In the genomic region with DNA sequence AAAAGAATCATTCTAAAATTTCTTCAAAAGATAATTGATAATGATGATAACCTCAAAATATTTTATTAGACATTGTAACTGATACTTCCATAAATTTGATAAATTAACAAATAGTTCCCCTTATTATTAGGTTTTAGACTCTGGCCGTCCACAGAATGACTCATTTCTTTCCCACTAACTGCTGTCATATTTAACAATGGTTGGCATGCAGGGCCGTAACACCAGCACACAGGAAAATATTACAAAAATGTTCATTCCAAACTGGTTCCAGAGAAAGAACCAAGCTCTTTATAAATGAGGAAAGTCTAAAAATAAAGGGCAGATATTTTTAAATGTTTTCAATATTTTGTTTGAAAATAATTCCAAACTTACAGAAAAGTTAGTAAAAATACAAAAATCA, we compare ENCODE assay signal across 15 cellular contexts. TPM values are rescaled to one million over a fixed set of nuclear protein-coding genes. Genes with fewer than 3 reads are reported as not detected.
DNase-seq lines count a peak whose midpoint lies in the region; ATAC-seq, FAIRE-seq and TF ChIP-seq lines count a peak whose summit lies in the region.
"Had no signal": no experiment of that assay in that cellular context is flagged by ENCODE, and none has a peak within 500 bp of the region (broad histone marks: within the 10 kb centered on the region; RNA-seq: fewer than 3 reads in every experiment).

No MANE protein-coding gene starts in this region.

- dilution Hi-C loops in keratinocyte (cut with MboI; ENCODE audit: extremely low pct_ligation_motif_present, low sequenced_read_pairs): no loop called here

- H3K36me3 ChIP-seq in MG63: peaks cover 5% of the 10 kb centered on the region; the same call in 1 of the 2 replicates
- H3K36me3 ChIP-seq in keratinocyte (ENCODE audit: control insufficient read depth in 2 of 2, extremely low read depth in 1 of 2, insufficient read depth in 2 of 2, low read length in 2 of 2): no peaks in the 10 kb centered on the region
- H3K36me3 ChIP-seq: esophagus squamous epithelium had no signal

- no peaks in the 10 kb centered on the region for H3K27me3 ChIP-seq in MG63
- H3K27me3 ChIP-seq in dorsolateral prefrontal cortex: no peaks in the 10 kb centered on the region
- no peaks in the 10 kb centered on the region for H3K27me3 ChIP-seq in keratinocyte (ENCODE audit: control insufficient read depth, extremely low read depth, insufficient read depth, low read length)
- H3K27me3 ChIP-seq: esophagus squamous epithelium had no signal

- peaks cover 9% of the 10 kb centered on the region for H3K9me3 Mint-ChIP-seq in type B pancreatic cell
- peaks cover 23% of the 10 kb centered on the region for H3K9me3 Mint-ChIP-seq in activated T-cell treated with anti-CD3 and anti-CD28 coated beads, Interleukin-2, amount 50 U/mL, for 4 hours

- peaks cover 23% of the 10 kb centered on the region for H3K36me3 Mint-ChIP-seq in type B pancreatic cell
- H3K36me3 Mint-ChIP-seq in activated T-cell treated with anti-CD3 and anti-CD28 coated beads, Interleukin-2, amount 50 U/mL, for 4 hours (ENCODE audit: insufficient read depth): no peaks in the 10 kb centered on the region
- H3K36me3 Mint-ChIP-seq: activated naive CD4-positive, alpha-beta T cell treated with anti-CD3 and anti-CD28 coated beads, Interleukin-2, amount 10 ng/mL, durations not matched to agents 7 days and 5 days had no signal

- no peaks in the 10 kb centered on the region for H3K9me1 ChIP-seq in keratinocyte (ENCODE audit: control insufficient read depth, extremely low read depth, insufficient read depth, low read length)

- no peak overlapping the region for H3K9ac ChIP-seq in keratinocyte (ENCODE audit: control insufficient read depth, extremely low read depth, insufficient read depth, low read length)

- no peak for ATAC-seq in HG02981 (IDR thresholded peaks at IDR 0.05; ENCODE audit: unreplicated experiment)
- ATAC-seq in activated T-cell treated with anti-CD3 and anti-CD28 coated beads, Interleukin-2, amount 50 U/mL, for 4 hours: no peak
- ATAC-seq: Panc1 had no signal

- no peaks in the 10 kb centered on the region for H4K20me1 ChIP-seq in keratinocyte (ENCODE audit: control insufficient read depth, extremely low read depth, insufficient read depth, low read length)

- peaks cover 4% of the 10 kb centered on the region for H3K4me1 Mint-ChIP-seq in type B pancreatic cell (ENCODE audit: unreplicated experiment)
- H3K4me1 Mint-ChIP-seq in activated T-cell treated with anti-CD3 and anti-CD28 coated beads, Interleukin-2, amount 50 U/mL, for 4 hours (ENCODE audit: low read depth): no peaks in the 10 kb centered on the region
- H3K4me1 Mint-ChIP-seq: activated B cell treated with CpG ODN at 0.5 μM for 24 hours; activated naive CD4-positive, alpha-beta T cell treated with anti-CD3 and anti-CD28 coated beads, Interleukin-2, amount 10 ng/mL, durations not matched to agents 7 days and 5 days had no signal

- FAIRE-seq in keratinocyte (lab: Jason Lieb, UNC): no peak
- FAIRE-seq: H1 had no signal

- peak overlapping the region; percentile 14 for H3K27ac Mint-ChIP-seq in type B pancreatic cell
- H3K27ac Mint-ChIP-seq: activated B cell treated with CpG ODN at 0.5 μM for 24 hours; activated naive CD4-positive, alpha-beta T cell treated with anti-CD3 and anti-CD28 coated beads, Interleukin-2, amount 10 ng/mL, durations not matched to agents 7 days and 5 days had no signal

- DNase-seq in MG63 (peak; percentile 36), dorsolateral prefrontal cortex (no peak), keratinocyte (ENCODE audit: low read depth, low spot score) (no peak), type B pancreatic cell (ENCODE audit: extremely low spot score, unreplicated experiment) (no peak)
- no peak for DNase-seq in activated CD4-positive, alpha-beta T cell treated with anti-CD3 and anti-CD28 coated beads for 1 hour
- no peak for DNase-seq in stimulated activated CD4-positive, alpha-beta T cell treated with anti-CD3 and anti-CD28 coated beads, Interleukin-12 subunit alpha, Interleukin-12 subunit beta, amount 100 ng/mL, for 4 hours
- no peak for DNase-seq in activated T-cell treated with anti-CD3 and anti-CD28 coated beads, Interleukin-2, amount 50 U/mL, for 4 hours
- DNase-seq: activated B cell treated with CpG ODN at 0.5 μM for 24 hours; activated naive CD4-positive, alpha-beta T cell treated with anti-CD3 and anti-CD28 coated beads, Interleukin-2, amount 10 ng/mL, durations not matched to agents 7 days and 5 days; esophagus squamous epithelium; GDM1; NCI-H187 had no signal

- H3K4me2 ChIP-seq in keratinocyte (ENCODE audit: control insufficient read depth, extremely low read depth, insufficient read depth, low read depth, low read length): peak overlapping the region; percentile 60

- peak overlapping the region in 50 of 59 donors; percentile 6 to 80 (median 44) for H3K27ac ChIP-seq in dorsolateral prefrontal cortex
- no peak overlapping the region for H3K27ac ChIP-seq in keratinocyte (ENCODE audit: control insufficient read depth, insufficient read depth, low read length)

- no peak overlapping the region for H3K4me3 ChIP-seq in MG63
- H3K4me3 ChIP-seq in dorsolateral prefrontal cortex: peak overlapping the region in 1 of 59 donors; percentile 25
- H3K4me3 ChIP-seq in keratinocyte (ENCODE audit: control insufficient read depth in 2 of 3, extremely low read depth in 1 of 3, insufficient read depth in 2 of 3, low read depth in 1 of 3, low read length in 3 of 3): no peak overlapping the region
- H3K4me3 ChIP-seq: esophagus squamous epithelium had no signal

- no peaks in the 10 kb centered on the region for H3K27me3 Mint-ChIP-seq in type B pancreatic cell
- H3K27me3 Mint-ChIP-seq in activated T-cell treated with anti-CD3 and anti-CD28 coated beads, Interleukin-2, amount 50 U/mL, for 4 hours (ENCODE audit: low read depth): peaks cover 3% of the 10 kb centered on the region
- H3K27me3 Mint-ChIP-seq: activated B cell treated with CpG ODN at 0.5 μM for 24 hours; activated naive CD4-positive, alpha-beta T cell treated with anti-CD3 and anti-CD28 coated beads, Interleukin-2, amount 10 ng/mL, durations not matched to agents 7 days and 5 days had no signal

- peaks cover 23% of the 10 kb centered on the region for H3K4me1 ChIP-seq in keratinocyte (ENCODE audit: control insufficient read depth, extremely low read depth, insufficient read depth, low read length)

- H3K79me2 ChIP-seq in keratinocyte (ENCODE audit: control insufficient read depth, insufficient read depth, low read length): peaks cover 75% of the 10 kb centered on the region

- no peak overlapping the region for H3K4me3 Mint-ChIP-seq in type B pancreatic cell
- H3K4me3 Mint-ChIP-seq in activated T-cell treated with anti-CD3 and anti-CD28 coated beads, Interleukin-2, amount 50 U/mL, for 4 hours: no peak overlapping the region
- H3K4me3 Mint-ChIP-seq: activated B cell treated with CpG ODN at 0.5 μM for 24 hours; activated naive CD4-positive, alpha-beta T cell treated with anti-CD3 and anti-CD28 coated beads, Interleukin-2, amount 10 ng/mL, durations not matched to agents 7 days and 5 days had no signal

- H3K9me3 ChIP-seq in MG63: peaks cover 5% of the 10 kb centered on the region
- peaks cover 1% of the 10 kb centered on the region for H3K9me3 ChIP-seq in keratinocyte (ENCODE audit: control insufficient read depth, low read depth, low read length)

- H2AFZ ChIP-seq in keratinocyte (ENCODE audit: control insufficient read depth, low read length): no peak overlapping the region

- TF ChIP-seq CTCF in dorsolateral prefrontal cortex (IDR thresholded peaks at IDR 0.05 in 54 of 56, conservative IDR thresholded peaks at IDR 0.05 in 2 of 56; ENCODE audit: low read depth in 1 of 56, partially characterized antibody in 56 of 56) (no peak), keratinocyte (optimal IDR thresholded peaks at IDR 0.05 in 1 of 3, IDR thresholded peaks at IDR 0.05 in 1 of 3, conservative IDR thresholded peaks at IDR 0.05 in 1 of 3; ENCODE audit: extremely low read depth in 1 of 3, insufficient read depth in 2 of 3, low read length in 3 of 3) (no peak), type B pancreatic cell (conservative IDR thresholded peaks at IDR 0.05) (no peak)

- intact Hi-C loops in dorsolateral prefrontal cortex (cut with DNase I): no loop called here

RNA-seq across cellular contexts. Expression of a gene that starts 28.2 kb away (rescaled TPM):
- total RNA-seq in MG63 (2014; rRNA removed; shearing (Covaris generic); ENCODE audit: low replicate concordance): 3.8 and 5.2 TPM in 2 replicates
- 100 to 1,000 TPM; 146 to 279 (median 196) TPM for total RNA-seq in dorsolateral prefrontal cortex
- polyA plus RNA-seq in keratinocyte: 24.8 to 34.2 TPM (median 28.5 TPM) in 3 replicates
- 19.3 TPM for polyA plus RNA-seq in keratinocyte (2011; ENCODE audit: low read depth)
- 12.8 and 23.7 TPM in 2 replicates for polyA plus RNA-seq in keratinocyte (2011; cell fraction: cytosol; rRNA removed)
- polyA plus RNA-seq in keratinocyte (2011; cell fraction: nucleus; rRNA removed): 59.3 and 60.4 TPM in 2 replicates
- 11.7 and 19.5 TPM in 2 replicates for polyA plus RNA-seq in keratinocyte (2012; ENCODE audit: low replicate concordance)
- polyA minus RNA-seq in keratinocyte: 80.5 to 178 TPM (median 160 TPM) in 3 replicates
- 23.2 TPM for polyA minus RNA-seq in keratinocyte (2011; cell fraction: cytosol; rRNA and poly(A)+ RNA removed)
- polyA minus RNA-seq in keratinocyte (2011; cell fraction: nucleus; rRNA and poly(A)+ RNA removed): 239 and 361 TPM in 2 replicates
- 76.4 and 79.5 TPM in 2 replicates for total RNA-seq in type B pancreatic cell (ENCODE audit: low replicate concordance)
- total RNA-seq in activated T-cell treated with anti-CD3 and anti-CD28 coated beads, Interleukin-2, amount 50 U/mL, for 4 hours: under 1 TPM; 0.30 to 0.74 (median 0.30) TPM

Comparison
In these comparisons a context has a peak if more than half of its experiments do, and no peak if none do; other contexts are left out.
1. RNA of a gene that starts 28.2 kb away (total RNA-seq): 146 to 279 TPM in dorsolateral prefrontal cortex and 76.4 to 79.5 TPM in type B pancreatic cell; 3.8 to 5.2 TPM in MG63 and 0.30 to 0.74 TPM in activated T-cell treated with anti-CD3 and anti-CD28 coated beads, Interleukin-2, amount 50 U/mL, for 4 hours; every median in the first group is over 10 times any median in the second.